In the genomic region with DNA sequence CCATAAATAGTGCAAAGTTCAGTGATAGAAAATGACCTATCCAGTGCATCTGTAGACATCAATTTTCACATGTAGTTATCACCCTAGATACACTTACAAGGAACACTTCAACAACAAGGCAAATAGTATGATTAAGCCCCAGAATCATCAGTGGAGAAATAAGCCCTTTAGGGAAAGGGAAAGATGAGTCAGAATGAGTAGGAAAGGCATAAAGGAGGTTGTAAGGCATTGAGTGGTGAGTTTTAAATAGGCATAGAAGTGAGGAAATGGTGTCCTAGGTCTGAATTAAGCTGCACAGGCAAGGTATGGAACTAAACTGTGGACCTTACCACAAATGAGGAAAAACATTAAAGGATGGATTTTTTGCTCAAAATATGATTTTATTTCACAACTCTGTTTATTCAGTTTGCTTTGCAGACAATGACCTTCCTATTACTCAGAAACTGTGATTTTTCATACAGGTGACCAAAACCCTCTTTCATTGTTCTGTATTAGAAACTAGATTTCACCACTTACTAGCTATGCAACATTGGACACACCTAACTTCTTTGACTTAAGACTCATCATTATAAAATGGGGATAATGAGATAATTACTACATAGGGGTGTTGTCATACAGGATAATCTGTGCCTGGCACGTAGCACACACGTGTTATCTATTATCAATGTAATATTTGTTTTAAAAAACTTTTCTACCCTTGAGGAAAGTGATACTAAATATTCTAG, we compare ENCODE assay signal across 16 cellular contexts. TPM values are rescaled to one million over a fixed set of nuclear protein-coding genes. Genes with fewer than 3 reads are reported as not detected.
DNase-seq lines count a peak whose midpoint lies in the region; ATAC-seq, FAIRE-seq and TF ChIP-seq lines count a peak whose summit lies in the region.
"Had no signal": no experiment of that assay in that cellular context is flagged by ENCODE, and none has a peak within 500 bp of the region (broad histone marks: within the 10 kb centered on the region; RNA-seq: fewer than 3 reads in every experiment).

No MANE protein-coding gene starts in this region.

- no peak overlapping the region for H3K4me3 ChIP-seq in PC-3 (ENCODE audit: low read length)
- H3K4me3 ChIP-seq in trophoblast cell (ENCODE audit: low read depth, low read length) = no peak overlapping the region

- H3K27ac ChIP-seq in PC-3 (ENCODE audit: low read length) = peak overlapping the region; percentile 73
- H3K27ac ChIP-seq in epithelial cell of prostate = peak overlapping the region; percentile 96
- H3K27ac ChIP-seq in trophoblast cell (ENCODE audit: low read depth, low read length) = no peak overlapping the region

- H2BK120ac ChIP-seq in trophoblast cell (ENCODE audit: insufficient read depth, low read length, poor library complexity) = no peak overlapping the region

- DNase-seq in GM12892 (ENCODE audit: insufficient read length) (no peak), PC-3 (peak; percentile 87), epithelial cell of prostate (ENCODE audit: low read depth, low spot score) (peak; percentile 79), trophoblast cell (peak; percentile 13 to 50), DMS153 treated with DMSO at 0.1 percent for 48 hours (lab: John Stamatoyannopoulos, UW; ENCODE audit: unreplicated experiment) (no peak), NCI-H1436 (lab: John Stamatoyannopoulos, UW) (no peak)
- no peak for DNase-seq in activated CD4-positive, alpha-beta T cell treated with anti-CD3 and anti-CD28 coated beads for 4 hours
- DNase-seq: activated CD8-positive, alpha-beta T cell treated with anti-CD3 and anti-CD28 coated beads, Interleukin-2, amount 10 ng/mL, durations not matched to agents 7 days and 5 days; BE2C; dermis blood vessel endothelial cell; NCI-H82; SHP77 treated with DMSO at 0.1 percent for 48 hours; stimulated activated CD4-positive, alpha-beta T cell treated with anti-CD3 and anti-CD28 coated beads, Interleukin-4, amount 100 ng/mL, for 4 hours had no signal

- H3K4ac ChIP-seq in trophoblast cell (ENCODE audit: low read depth, low read length) = no peak overlapping the region

- H3K9me3 ChIP-seq in PC-3 (ENCODE audit: low read length) (no peaks in the 10 kb centered on the region), trophoblast cell (ENCODE audit: insufficient read depth, low read depth, low read length) (no peaks in the 10 kb centered on the region)
- H3K9me3 ChIP-seq: BE2C had no signal

- no CpG with 5 or more reads among the region's 2 CpGs for WGBS in trophoblast cell (ENCODE audit: extremely low coverage, insufficient coverage, insufficient read length)

- H3K79me2 ChIP-seq in PC-3 (ENCODE audit: low read length) = no peaks in the 10 kb centered on the region
- H3K79me2 ChIP-seq in trophoblast cell (ENCODE audit: control insufficient read depth, insufficient read depth, low read length, poor library complexity) = no peaks in the 10 kb centered on the region

- no peak overlapping the region for H2AK5ac ChIP-seq in trophoblast cell (ENCODE audit: low read length)

- peak overlapping the region; percentile 36 for H3K4me2 ChIP-seq in PC-3 (ENCODE audit: low read length)
- H3K4me2 ChIP-seq in trophoblast cell (ENCODE audit: low read length) = no peak overlapping the region

- no peaks in the 10 kb centered on the region for H3F3A ChIP-seq in PC-3 (ENCODE audit: low read length, unreplicated experiment)

- no peak overlapping the region for H3K23ac ChIP-seq in trophoblast cell (ENCODE audit: low read length)

- no peaks in the 10 kb centered on the region for H3K27me3 ChIP-seq in PC-3 (ENCODE audit: low read length)
- no peaks in the 10 kb centered on the region for H3K27me3 ChIP-seq in trophoblast cell (ENCODE audit: insufficient read depth, low read length)
- H3K27me3 ChIP-seq: BE2C had no signal

- H4K20me1 ChIP-seq in PC-3 (ENCODE audit: low read length) = no peaks in the 10 kb centered on the region

- POLR2A ChIA-PET in PC-3 (lab: Charles Lee; ENCODE audit: unreplicated experiment) = no interaction called here

- no peak overlapping the region for H4K91ac ChIP-seq in trophoblast cell (ENCODE audit: low read depth, low read length)

- no peaks in the 10 kb centered on the region for H3K9me2 ChIP-seq in PC-3 (replicated peaks; ENCODE audit: low read length)

- CTCF ChIA-PET in PC-3 (lab: Charles Lee) = no interaction called here

- H2BK12ac ChIP-seq in trophoblast cell (ENCODE audit: low read length) = no peak overlapping the region

- no peaks in the 10 kb centered on the region for H3K79me1 ChIP-seq in trophoblast cell (ENCODE audit: low read length)

- BruUV-seq in PC-3 (replicated peaks; lab: Mats Ljungman, UMichigan) = no TSS peak

- no peak overlapping the region for H2BK5ac ChIP-seq in trophoblast cell (ENCODE audit: low read depth, low read length, poor library complexity)

- no peak overlapping the region for H4K12ac ChIP-seq in trophoblast cell (ENCODE audit: low read depth, low read length)

- H3K18ac ChIP-seq in trophoblast cell (ENCODE audit: low read length) = no peak overlapping the region

- intact Hi-C loops in PC-3 (cut with micrococcal nuclease) = no loop called here

- ATAC-seq in PC-3 = peak; percentile 94
- ATAC-seq: activated CD8-positive, alpha-beta T cell treated with anti-CD3 and anti-CD28 coated beads, Interleukin-2, amount 10 ng/mL, durations not matched to agents 7 days and 5 days; WTC11 had no signal

- H2AFZ ChIP-seq in PC-3 (ENCODE audit: low read length) (no peak overlapping the region), trophoblast cell (ENCODE audit: insufficient read depth, low read length, poor library complexity) (no peak overlapping the region)

- FAIRE-seq in GM12892 (lab: Jason Lieb, UNC) = peak; percentile 50
- FAIRE-seq: D721Med, GM19239 had no signal

- no peak for TF ChIP-seq CTCF in PC-3 (conservative IDR thresholded peaks at IDR 0.05; ENCODE audit: low read depth, low read length)

- H3K36me3 ChIP-seq in PC-3 (ENCODE audit: low read depth, low read length) = no peaks in the 10 kb centered on the region
- H3K36me3 ChIP-seq in trophoblast cell (ENCODE audit: control insufficient read depth in 1 of 2, insufficient read depth in 2 of 2, low read length in 2 of 2) = no peaks in the 10 kb centered on the region
- H3K36me3 ChIP-seq: BE2C had no signal

- H3K14ac ChIP-seq in trophoblast cell (ENCODE audit: low read length) = no peak overlapping the region

- TF ChIP-seq POLR2A in GM12892 (IDR thresholded peaks at IDR 0.05; ENCODE audit: low read depth, low read length) = no peak

- H4K8ac ChIP-seq in trophoblast cell (ENCODE audit: low read depth, low read length) = no peak overlapping the region

- H3K4me1 ChIP-seq in PC-3 (ENCODE audit: insufficient read depth, low read length) = peaks cover 36% of the 10 kb centered on the region
- H3K4me1 ChIP-seq in trophoblast cell (ENCODE audit: control insufficient read depth in 1 of 2, insufficient read depth in 2 of 2, low read length in 2 of 2) = no peaks in the 10 kb centered on the region

- H3K9ac ChIP-seq in PC-3 (ENCODE audit: low read length) = no peak overlapping the region; the same call in 1 of the 2 replicates
- H3K9ac ChIP-seq in trophoblast cell (ENCODE audit: low read length) = no peak overlapping the region

RNA-seq across cellular contexts. Expression of a gene that starts 57.0 kb away (rescaled TPM):
- polyA plus RNA-seq in GM12892 (2012; ENCODE audit: missing spikeins) = 4.2 TPM
- total RNA-seq in PC-3 (2014; rRNA removed) = 3.6 and 10.6 TPM in 2 replicates
- 10.6 and 10.9 TPM in 2 replicates for polyA plus RNA-seq in trophoblast cell (2013)

Comparison
In these comparisons a context has a peak if more than half of its experiments do, and no peak if none do; other contexts are left out.
1. DNase-seq: peak in PC-3 (single experiment), epithelial cell of prostate (single experiment) and trophoblast cell (2 of 2); none in GM12892 (single experiment), activated CD4-positive, alpha-beta T cell treated with anti-CD3 and anti-CD28 coated beads for 4 hours (0 of 2), DMS153 treated with DMSO at 0.1 percent for 48 hours (single experiment) and NCI-H1436 (single experiment).